Comparison of ENCODE assay signal across 18 cellular contexts in genomic region chr9:27675354-27675753, GRCh38.
A peak's percentile ranks its signal among the peaks of the same experiment; 100 is the strongest.
DNase-seq lines count a peak whose midpoint lies in the region; ATAC-seq, FAIRE-seq and TF ChIP-seq lines count a peak whose summit lies in the region.
"Had no signal": no experiment of that assay in that cellular context is flagged by ENCODE, and none has a peak within 500 bp of the region (broad histone marks: within the 10 kb centered on the region; RNA-seq: fewer than 3 reads in every experiment).

No MANE protein-coding gene starts in this region.

- no peak overlapping the region for H2AFZ ChIP-seq in neural progenitor cell (replicated peaks)

- H3K4me3 ChIP-seq in bronchial epithelial cell (ENCODE audit: low read depth, low read length): no peak overlapping the region
- no peak overlapping the region for H3K4me3 ChIP-seq in neural progenitor cell
- H3K4me3 ChIP-seq: A549 had no signal

- FAIRE-seq in bronchial epithelial cell (lab: Jason Lieb, UNC): peak; percentile 28
- FAIRE-seq: A549, GM12892, GM19239, H54 had no signal

- intact Hi-C loops in head of caudate nucleus (cut with DNase I): no loop called here

- H3K4me1 ChIP-seq in neural progenitor cell: peaks cover 42% of the 10 kb centered on the region
- H3K4me1 ChIP-seq: A549 had no signal

- TF ChIP-seq CTCF in bronchial epithelial cell (IDR thresholded peaks at IDR 0.05; ENCODE audit: insufficient read depth, low read length, severe bottlenecking) (no peak), neural progenitor cell (IDR thresholded peaks at IDR 0.05) (no peak), GM20000 (IDR thresholded peaks at IDR 0.05; ENCODE audit: extremely low read depth, missing control alignments) (no peak)

- no peak for ATAC-seq in GM19324 (IDR thresholded peaks at IDR 0.05; ENCODE audit: low FRiP score, unreplicated experiment)
- no peak for ATAC-seq in activated CD8-positive, alpha-beta T cell treated with anti-CD3 and anti-CD28 coated beads, Interleukin-2, amount 10 ng/mL, durations not matched to agents 7 days and 5 days
- ATAC-seq: A549 had no signal

- H3K9ac ChIP-seq in neural progenitor cell: no peak overlapping the region

- H3K27me3 ChIP-seq in bronchial epithelial cell (ENCODE audit: control insufficient read depth, insufficient read depth, low read length) (no peaks in the 10 kb centered on the region), neural progenitor cell (no peaks in the 10 kb centered on the region)
- H3K27me3 ChIP-seq: BE2C had no signal

- H3K27me3 Mint-ChIP-seq in neural progenitor cell (ENCODE audit: insufficient read depth, low read depth): no peaks in the 10 kb centered on the region
- H3K27me3 Mint-ChIP-seq in activated CD8-positive, alpha-beta T cell treated with anti-CD3 and anti-CD28 coated beads, Interleukin-2, amount 10 ng/mL, durations not matched to agents 7 days and 5 days (ENCODE audit: low read depth): peaks cover 4% of the 10 kb centered on the region

- H3K4me3 Mint-ChIP-seq in neural progenitor cell: no peak overlapping the region
- no peak overlapping the region for H3K4me3 Mint-ChIP-seq in activated CD8-positive, alpha-beta T cell treated with anti-CD3 and anti-CD28 coated beads, Interleukin-2, amount 10 ng/mL, durations not matched to agents 7 days and 5 days
- H3K4me3 Mint-ChIP-seq: CD4-positive, alpha-beta memory T cell had no signal

- no peaks in the 10 kb centered on the region for H3K9me3 ChIP-seq in neural progenitor cell (ENCODE audit: low read depth)
- H3K9me3 ChIP-seq: A549, BE2C had no signal

- H3K9me3 Mint-ChIP-seq in neural progenitor cell: no peaks in the 10 kb centered on the region
- H3K9me3 Mint-ChIP-seq in activated CD8-positive, alpha-beta T cell treated with anti-CD3 and anti-CD28 coated beads, Interleukin-2, amount 10 ng/mL, durations not matched to agents 7 days and 5 days (ENCODE audit: insufficient read depth): no peaks in the 10 kb centered on the region
- H3K9me3 Mint-ChIP-seq: CD4-positive, alpha-beta memory T cell had no signal

- peaks cover 6% of the 10 kb centered on the region for H3F3A ChIP-seq in neural progenitor cell (ENCODE audit: low read depth)

- peak overlapping the region; percentile 1 for H3K4me2 ChIP-seq in neural progenitor cell
- H3K4me2 ChIP-seq: A549 had no signal

- POLR2A ChIA-PET in activated CD8-positive, alpha-beta T cell treated with anti-CD3 and anti-CD28 coated beads, Interleukin-2, amount 10 ng/mL, durations not matched to agents 7 days and 5 days (lab: Charles Lee): no interaction called here

- H3K36me3 ChIP-seq in bronchial epithelial cell (ENCODE audit: control insufficient read depth, insufficient read depth, low read length): no peaks in the 10 kb centered on the region
- no peaks in the 10 kb centered on the region for H3K36me3 ChIP-seq in neural progenitor cell
- H3K36me3 ChIP-seq: BE2C had no signal

- peaks cover 41% of the 10 kb centered on the region for H3K4me1 Mint-ChIP-seq in neural progenitor cell
- H3K4me1 Mint-ChIP-seq in activated CD8-positive, alpha-beta T cell treated with anti-CD3 and anti-CD28 coated beads, Interleukin-2, amount 10 ng/mL, durations not matched to agents 7 days and 5 days (ENCODE audit: low read depth): no peaks in the 10 kb centered on the region
- H3K4me1 Mint-ChIP-seq: CD4-positive, alpha-beta memory T cell had no signal

- no peaks in the 10 kb centered on the region for H4K20me1 ChIP-seq in neural progenitor cell (ENCODE audit: low read depth)

- H3K79me2 ChIP-seq in neural progenitor cell (ENCODE audit: low read depth): no peaks in the 10 kb centered on the region

- no peaks in the 10 kb centered on the region for H3K36me3 Mint-ChIP-seq in neural progenitor cell
- no peaks in the 10 kb centered on the region for H3K36me3 Mint-ChIP-seq in activated CD8-positive, alpha-beta T cell treated with anti-CD3 and anti-CD28 coated beads, Interleukin-2, amount 10 ng/mL, durations not matched to agents 7 days and 5 days (ENCODE audit: low read depth)
- H3K36me3 Mint-ChIP-seq: CD4-positive, alpha-beta memory T cell had no signal

- peak overlapping the region; percentile 70 for H3K27ac Mint-ChIP-seq in neural progenitor cell
- no peak overlapping the region for H3K27ac Mint-ChIP-seq in activated CD8-positive, alpha-beta T cell treated with anti-CD3 and anti-CD28 coated beads, Interleukin-2, amount 10 ng/mL, durations not matched to agents 7 days and 5 days
- H3K27ac Mint-ChIP-seq: CD4-positive, alpha-beta memory T cell had no signal

- DNase-seq in bronchial epithelial cell (ENCODE audit: low read depth) (no peak), iPS-NIHi7 (ENCODE audit: extremely low spot score) (peak; percentile 21), neural progenitor cell (ENCODE audit: low spot score) (peak; percentile 21), head of caudate nucleus (no peak), GM20000 (ENCODE audit: low spot score) (no peak)
- DNase-seq in activated CD8-positive, alpha-beta T cell treated with anti-CD3 and anti-CD28 coated beads, Interleukin-2, amount 10 ng/mL, durations not matched to agents 7 days and 5 days: no peak
- DNase-seq: BE2C; CD4-positive, alpha-beta memory T cell; DMS153; DMS79 treated with DMSO at 0.1 percent for 48 hours; EL; GDM1 had no signal

- CTCF ChIA-PET in activated CD8-positive, alpha-beta T cell treated with anti-CD3 and anti-CD28 coated beads, Interleukin-2, amount 10 ng/mL, durations not matched to agents 7 days and 5 days (lab: Charles Lee): no interaction called here

- H3K27ac ChIP-seq in neural progenitor cell: no peak overlapping the region
- H3K27ac ChIP-seq: A549, C4-2B had no signal

Comparison
In these comparisons a context has a peak if more than half of its experiments do, and no peak if none do; other contexts are left out.
1. DNase-seq: peak in iPS-NIHi7 (single experiment) and neural progenitor cell (single experiment); none in bronchial epithelial cell (single experiment), activated CD8-positive, alpha-beta T cell treated with anti-CD3 and anti-CD28 coated beads, Interleukin-2, amount 10 ng/mL, durations not matched to agents 7 days and 5 days (single experiment), head of caudate nucleus (0 of 42) and GM20000 (single experiment).